In the genomic region with DNA sequence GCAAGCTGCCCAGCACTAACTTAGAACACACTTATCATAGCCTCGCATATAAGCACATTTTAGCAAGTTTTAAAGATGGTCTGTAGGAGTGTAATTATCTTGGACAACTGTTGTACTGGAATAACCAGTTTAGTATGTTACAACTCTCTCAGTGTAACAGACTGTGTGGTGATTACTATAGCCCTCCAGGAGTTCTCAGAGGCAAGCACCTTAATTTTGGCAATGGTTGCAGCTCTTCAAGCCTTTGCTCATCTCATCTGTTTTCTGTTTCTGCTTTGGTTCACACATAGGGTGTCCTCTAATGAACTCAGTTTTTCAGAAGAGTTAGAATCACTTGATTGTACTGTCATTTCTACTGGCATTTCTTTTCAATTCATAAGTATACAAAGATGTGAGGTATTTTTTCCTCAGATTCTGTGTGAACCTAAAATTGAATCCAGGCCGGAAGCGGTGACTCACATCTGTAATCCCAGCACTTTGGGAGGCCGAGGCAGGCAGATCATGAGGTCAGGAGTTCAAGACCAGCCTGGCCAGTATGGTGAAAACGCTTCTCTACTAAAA, we compare ENCODE assay signal across 10 cellular contexts.
DNase-seq lines count a peak whose midpoint lies in the region; ATAC-seq and TF ChIP-seq lines count a peak whose summit lies in the region.
"Had no signal": no experiment of that assay in that cellular context is flagged by ENCODE, and none has a peak within 500 bp of the region (broad histone marks: within the 10 kb centered on the region; RNA-seq: fewer than 3 reads in every experiment).

No MANE protein-coding gene starts in this region.

- no peaks in the 10 kb centered on the region for H3K27me3 Mint-ChIP-seq in neural progenitor cell (ENCODE audit: insufficient read depth, low read depth)
- H3K27me3 Mint-ChIP-seq: activated naive CD8-positive, alpha-beta T cell treated with anti-CD3 and anti-CD28 coated beads, Interleukin-2, amount 50 U/mL, for 24 hours had no signal

- no peak overlapping the region for H3K4me2 ChIP-seq in neural progenitor cell

- no peak overlapping the region for H3K9ac ChIP-seq in neural progenitor cell

- H4K20me1 ChIP-seq in neural progenitor cell (ENCODE audit: low read depth), result no peaks in the 10 kb centered on the region

- no peak overlapping the region for H2AFZ ChIP-seq in neural progenitor cell (replicated peaks)

- no peaks in the 10 kb centered on the region for H3K36me3 ChIP-seq in upper lobe of right lung
- no peaks in the 10 kb centered on the region for H3K36me3 ChIP-seq in neural progenitor cell
- H3K36me3 ChIP-seq: upper lobe of left lung had no signal

- H3K4me1 Mint-ChIP-seq in neural progenitor cell, result no peaks in the 10 kb centered on the region

- TF ChIP-seq CTCF in upper lobe of right lung (IDR thresholded peaks at IDR 0.05), result no peak
- no peak for TF ChIP-seq CTCF in neural progenitor cell (IDR thresholded peaks at IDR 0.05)

- H3K4me1 ChIP-seq in right cardiac atrium (ENCODE audit: control insufficient read depth, insufficient read depth, low read length) (peaks cover 13% of the 10 kb centered on the region), upper lobe of right lung (peaks cover 30% of the 10 kb centered on the region), neural progenitor cell (peaks cover 5% of the 10 kb centered on the region)

- no peaks in the 10 kb centered on the region for H3K27me3 ChIP-seq in right cardiac atrium (ENCODE audit: control insufficient read depth, insufficient read depth)
- no peaks in the 10 kb centered on the region for H3K27me3 ChIP-seq in upper lobe of right lung
- H3K27me3 ChIP-seq in neural progenitor cell, result no peaks in the 10 kb centered on the region
- H3K27me3 ChIP-seq: upper lobe of left lung had no signal

- H3K4me3 Mint-ChIP-seq in neural progenitor cell, result no peak overlapping the region
- H3K4me3 Mint-ChIP-seq: activated naive CD8-positive, alpha-beta T cell treated with anti-CD3 and anti-CD28 coated beads, Interleukin-2, amount 50 U/mL, for 24 hours had no signal

- no peak overlapping the region for H3K27ac Mint-ChIP-seq in neural progenitor cell
- H3K27ac Mint-ChIP-seq: activated naive CD8-positive, alpha-beta T cell treated with anti-CD3 and anti-CD28 coated beads, Interleukin-2, amount 50 U/mL, for 24 hours had no signal

- H3K36me3 Mint-ChIP-seq in neural progenitor cell, result no peaks in the 10 kb centered on the region

- H3K27ac ChIP-seq in right cardiac atrium (ENCODE audit: low read length) (no peak overlapping the region), upper lobe of right lung (no peak overlapping the region), neural progenitor cell (no peak overlapping the region)

- H3K4me3 ChIP-seq in right cardiac atrium (ENCODE audit: low read length) (no peak overlapping the region), upper lobe of right lung (no peak overlapping the region), neural progenitor cell (no peak overlapping the region)
- H3K4me3 ChIP-seq: upper lobe of left lung had no signal

- intact Hi-C loops in right cardiac atrium (cut with DNase I) (no loop called here), upper lobe of right lung (cut with DNase I) (no loop called here)

- ATAC-seq in right cardiac atrium, result peak; percentile 36 to 56
- peak; percentile 51 for ATAC-seq in upper lobe of right lung
- ATAC-seq: activated naive CD8-positive, alpha-beta T cell treated with anti-CD3 and anti-CD28 coated beads, Interleukin-2, amount 50 U/mL, for 24 hours had no signal

- whole genome bisulfite sequencing in right cardiac atrium, result 37% methylated on average over 5 of the region's 5 CpGs

- peak; percentile 28 for DNase-seq in SIG-M5 treated with dmso at 0.1 percent for 504 hours (lab: John Stamatoyannopoulos, UW; ENCODE audit: unreplicated experiment)
- DNase-seq in SIG-M5 (lab: John Stamatoyannopoulos, UW), result no peak
- DNase-seq in amniotic epithelial cell (ENCODE audit: low read depth), result peak; percentile 66
- no peak for DNase-seq in right cardiac atrium
- DNase-seq in upper lobe of right lung, result no peak
- DNase-seq in NCI-H2107 treated with DMSO at 0.1 percent for 48 hours (lab: John Stamatoyannopoulos, UW; ENCODE audit: unreplicated experiment), result no peak
- no peak for DNase-seq in NCI-H187 treated with DMSO at 0.1 percent for 48 hours (lab: John Stamatoyannopoulos, UW)
- DNase-seq in neural progenitor cell (ENCODE audit: low spot score), result no peak
- DNase-seq: activated naive CD8-positive, alpha-beta T cell treated with anti-CD3 and anti-CD28 coated beads, Interleukin-2, amount 50 U/mL, for 24 hours; upper lobe of left lung had no signal

- H3F3A ChIP-seq in neural progenitor cell (ENCODE audit: low read depth), result no peaks in the 10 kb centered on the region

- H3K9me3 ChIP-seq in right cardiac atrium (ENCODE audit: control insufficient read depth, low read length), result no peaks in the 10 kb centered on the region
- no peaks in the 10 kb centered on the region for H3K9me3 ChIP-seq in upper lobe of right lung
- no peaks in the 10 kb centered on the region for H3K9me3 ChIP-seq in neural progenitor cell (ENCODE audit: low read depth)
- H3K9me3 ChIP-seq: upper lobe of left lung had no signal

- no peaks in the 10 kb centered on the region for H3K79me2 ChIP-seq in neural progenitor cell (ENCODE audit: low read depth)

- H3K9me3 Mint-ChIP-seq in neural progenitor cell, result no peaks in the 10 kb centered on the region
- H3K9me3 Mint-ChIP-seq: activated naive CD8-positive, alpha-beta T cell treated with anti-CD3 and anti-CD28 coated beads, Interleukin-2, amount 50 U/mL, for 24 hours had no signal

Comparison
In these comparisons a context has a peak if more than half of its experiments do, and no peak if none do; other contexts are left out.
1. DNase-seq: peak in SIG-M5 treated with dmso at 0.1 percent for 504 hours (single experiment) and amniotic epithelial cell (single experiment); none in SIG-M5 (single experiment), right cardiac atrium (0 of 3), upper lobe of right lung (single experiment), NCI-H2107 treated with DMSO at 0.1 percent for 48 hours (single experiment), NCI-H187 treated with DMSO at 0.1 percent for 48 hours (single experiment) and neural progenitor cell (single experiment).